Comparison of ENCODE assay signal across 9 cellular contexts in genomic region chr17:81442791-81443190, GRCh38.
"Had no signal": no experiment of that assay in that cellular context is flagged by ENCODE, and none has a peak within 500 bp of the region (broad histone marks: within the 10 kb centered on the region; RNA-seq: fewer than 3 reads in every experiment).

No MANE protein-coding gene starts in this region.

- H3K36me3 ChIP-seq: HAP-1 had no signal

- H3K4me1 ChIP-seq: HAP-1 had no signal

- H2AFZ ChIP-seq: GM23248 had no signal

- DNase-seq: GM23248, GOT3, H7, KG1 had no signal

- ATAC-seq: HCT116, HepG2, K562 had no signal

- H3K9me3 ChIP-seq: HAP-1 had no signal

- H3K9ac ChIP-seq: GM23248 had no signal

- H3K27ac ChIP-seq: GM23248, HL-60 had no signal

- H3K4me3 ChIP-seq: GM23248, HAP-1, K562 had no signal
